1 cellular context compared by ENCODE assay signal in the genomic region with DNA sequence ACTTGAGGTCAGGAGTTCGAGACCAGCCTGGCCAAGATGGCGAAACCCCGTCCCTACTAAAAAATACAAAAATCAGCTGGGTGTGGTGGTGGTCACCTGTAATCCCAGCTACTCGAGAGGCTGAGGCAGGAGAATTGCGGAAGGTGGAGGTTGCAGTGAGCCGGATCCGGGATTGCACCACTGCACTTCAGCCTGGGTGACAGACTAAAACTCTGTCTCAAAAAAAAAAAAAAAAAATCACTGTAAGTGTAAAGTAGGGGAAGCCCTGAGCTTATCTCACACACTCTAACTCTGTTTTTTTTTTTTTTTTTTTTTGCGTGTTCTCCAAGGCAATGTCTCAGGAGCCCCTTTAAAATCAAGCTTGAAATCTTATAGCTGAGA.
TF ChIP-seq lines count a peak whose summit lies in the region.

No MANE protein-coding gene starts in this region.

TF ChIP-seq in HEK293, 187 proteins besides CTCF, POLR2A, EP300 and RAD21 (continued from another document):
- TF ChIP-seq ZNF449 (tag by site-specific recombination; IDR thresholded peaks at IDR 0.05) (no peak), ZSCAN4 (tag by site-specific recombination; IDR thresholded peaks at IDR 0.05) (no peak), RBAK (tag by site-specific recombination; IDR thresholded peaks at IDR 0.05) (0 out of 2 replicates have a peak, but pooled peaks have one; percentile 36), ZNF624 (tag by site-specific recombination; IDR thresholded peaks at IDR 0.05) (no peak), SETDB1 (IDR thresholded peaks at IDR 0.05; ENCODE audit: insufficient read length, low read length) (peak; percentile 13), ZFP3 (tag by site-specific recombination; IDR thresholded peaks at IDR 0.05; ENCODE audit: low read depth) (no peak), ZNF426 (tag by site-specific recombination; IDR thresholded peaks at IDR 0.05) (no peak), TSHZ1 (tag by site-specific recombination; IDR thresholded peaks at IDR 0.05; ENCODE audit: borderline replicate concordance) (no peak), ZFP69B (tag by site-specific recombination; IDR thresholded peaks at IDR 0.05) (no peak), ZNF561 (tag by site-specific recombination; IDR thresholded peaks at IDR 0.05; ENCODE audit: borderline replicate concordance) (no peak), ZBTB1 (tag by site-specific recombination; IDR thresholded peaks at IDR 0.05) (no peak), ZNF433 (tag by site-specific recombination; IDR thresholded peaks at IDR 0.05; ENCODE audit: low read depth) (no peak), ZSCAN30 (tag by site-specific recombination; IDR thresholded peaks at IDR 0.05) (no peak), ZNF148 (tag by site-specific recombination; IDR thresholded peaks at IDR 0.05; ENCODE audit: borderline replicate concordance) (no peak), KLF10 (tag by site-specific recombination; IDR thresholded peaks at IDR 0.05) (no peak), ZNF501 (tag by site-specific recombination; IDR thresholded peaks at IDR 0.05) (no peak), MEIS1 (CRISPR knock-in tag; IDR thresholded peaks at IDR 0.05; ENCODE audit: borderline replicate concordance) (no peak), ZFHX2 (tag by site-specific recombination; conservative IDR thresholded peaks at IDR 0.05) (peak; percentile 43; the same call in 1 of the 2 replicates), SCRT1 (tag by site-specific recombination; IDR thresholded peaks at IDR 0.05; ENCODE audit: borderline replicate concordance) (no peak), ZNF518A (tag by site-specific recombination; conservative IDR thresholded peaks at IDR 0.05; ENCODE audit: low read depth) (no peak), ZNF658 (tag by site-specific recombination; IDR thresholded peaks at IDR 0.05) (no peak)
